Comparison of ENCODE assay signal across 17 cellular contexts in the genomic region with DNA sequence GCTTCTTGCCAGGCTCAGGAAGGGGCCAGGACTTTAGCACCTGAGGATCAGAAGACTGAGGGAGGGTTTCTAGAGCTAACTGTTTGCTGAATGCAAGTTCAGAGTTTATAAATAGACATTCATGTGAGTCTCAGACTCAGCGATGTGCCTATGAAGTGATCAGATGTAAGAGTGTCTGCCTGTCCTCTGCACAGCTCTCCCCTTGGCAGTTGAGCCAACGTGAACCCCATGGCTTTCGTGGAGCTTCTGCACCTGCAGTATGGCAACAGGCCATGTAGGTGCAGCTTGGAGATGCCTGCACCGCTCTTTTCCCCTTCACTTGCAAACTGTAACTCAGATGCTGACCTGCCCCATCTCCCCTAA.
DNase-seq lines count a peak whose midpoint lies in the region; ATAC-seq and TF ChIP-seq lines count a peak whose summit lies in the region.
"Had no signal": no experiment of that assay in that cellular context is flagged by ENCODE, and none has a peak within 500 bp of the region (broad histone marks: within the 10 kb centered on the region; RNA-seq: fewer than 3 reads in every experiment).

No MANE protein-coding gene starts in this region.

- H3K9me3 Mint-ChIP-seq in nephron = no peaks in the 10 kb centered on the region
- H3K9me3 Mint-ChIP-seq: CD4-positive, alpha-beta T cell; IgD-negative memory B cell had no signal

- H3K27me3 Mint-ChIP-seq in nephron (ENCODE audit: low read depth) = no peaks in the 10 kb centered on the region
- H3K27me3 Mint-ChIP-seq: IgD-negative memory B cell had no signal

- intact Hi-C loops in Right ventricle myocardium inferior (cut with DNase I) = no loop called here
- intact Hi-C loops in left cardiac atrium (cut with DNase I) = no loop called here
- intact Hi-C loops in dorsolateral prefrontal cortex (cut with DNase I) = loop anchor here in 1 of 2 donors (10.0 kb wide), 1 partner anchor 330 kb away; no protein-coding TSS in a partner anchor
- intact Hi-C loops in posterior vena cava (cut with DNase I) = loop anchor here in 1 of 2 donors (10.0 kb wide), 1 partner anchor 410 kb away; no protein-coding TSS in a partner anchor

- peak overlapping the region in 8 of 59 donors; percentile 1 to 48 (median 18) for H3K27ac ChIP-seq in dorsolateral prefrontal cortex

- ATAC-seq in Right ventricle myocardium inferior (peak; percentile 20), left cardiac atrium (no peak)
- ATAC-seq: HCT116, PC-3 had no signal

- no peak for TF ChIP-seq CTCF in nephron (IDR thresholded peaks at IDR 0.05; ENCODE audit: unreplicated experiment in 3 of 3)
- no peak for TF ChIP-seq CTCF in dorsolateral prefrontal cortex (IDR thresholded peaks at IDR 0.05 in 54 of 56, conservative IDR thresholded peaks at IDR 0.05 in 2 of 56; ENCODE audit: low read depth in 1 of 56, partially characterized antibody in 56 of 56)

- no peak overlapping the region for H3K4me3 ChIP-seq in dorsolateral prefrontal cortex

- H3K36me3 Mint-ChIP-seq in nephron (ENCODE audit: low read depth) = no peaks in the 10 kb centered on the region

- peak overlapping the region; percentile 88 to 94 (median 88) for H3K27ac Mint-ChIP-seq in nephron
- H3K27ac Mint-ChIP-seq: CD4-positive, alpha-beta T cell; IgD-negative memory B cell had no signal

- H3K4me1 Mint-ChIP-seq in nephron = peaks cover 54% of the 10 kb centered on the region
- H3K4me1 Mint-ChIP-seq: IgD-negative memory B cell had no signal

- H3K27me3 ChIP-seq in dorsolateral prefrontal cortex = no peaks in the 10 kb centered on the region

- DNase-seq in Right ventricle myocardium inferior (ENCODE audit: missing footprints) (no peak), left cardiac atrium (no peak), ecto neural progenitor cell (ENCODE audit: low spot score) (peak; percentile 42), dorsolateral prefrontal cortex (no peak), H4 (ENCODE audit: low spot score) (no peak), posterior vena cava (ENCODE audit: low spot score) (no peak)
- DNase-seq: AML-193; Calu3; CD4-positive, alpha-beta T cell; NCI-H1436 treated with DMSO at 0.1 percent for 48 hours; NCI-H2081 treated with DMSO at 0.1 percent for 48 hours; NCI-H345; NCI-H526 treated with DMSO at 0.1 percent for 48 hours; PC-3 had no signal

- H3K4me3 Mint-ChIP-seq in nephron = no peak overlapping the region
- H3K4me3 Mint-ChIP-seq: CD4-positive, alpha-beta T cell; IgD-negative memory B cell had no signal
